ENCODE assay signal across 8 cellular contexts in the genomic region with DNA sequence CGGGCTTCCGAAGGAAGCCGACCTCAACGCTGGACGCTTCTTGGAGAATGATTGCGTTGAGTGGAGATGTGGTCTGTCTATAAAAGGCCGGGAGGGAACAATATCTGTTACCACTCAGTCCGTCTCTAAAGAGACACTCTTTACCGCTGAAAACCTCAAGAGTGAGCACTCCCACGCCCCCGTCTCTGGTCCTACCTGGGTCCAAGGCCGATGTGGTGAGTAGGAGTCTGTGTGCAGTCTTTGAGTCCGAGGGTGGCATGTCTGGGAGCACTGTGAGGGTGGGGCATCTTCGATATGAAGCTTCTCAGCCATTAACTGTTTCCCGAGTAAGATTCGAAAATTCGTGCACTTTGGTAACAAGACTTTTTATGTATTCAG. TPM values are rescaled to one million over a fixed set of nuclear protein-coding genes. Genes with fewer than 3 reads are reported as not detected.
DNase-seq lines count a peak whose midpoint lies in the region; ATAC-seq, FAIRE-seq and TF ChIP-seq lines count a peak whose summit lies in the region.

No MANE protein-coding gene starts in this region.

- no peaks in the 10 kb centered on the region for H4K20me1 ChIP-seq in endothelial cell of umbilical vein (replicated peaks; ENCODE audit: control insufficient read depth, extremely low read depth, insufficient read depth, low read length)

- H3K4me1 ChIP-seq in endothelial cell of umbilical vein (ENCODE audit: control insufficient read depth, extremely low read depth, insufficient read depth, low read length) (peaks cover 12% of the 10 kb centered on the region), muscle layer of duodenum (ENCODE audit: control insufficient read depth in 1 of 2, insufficient read depth in 2 of 2, low read length in 2 of 2) (peaks cover 0 to 10% of the 10 kb centered on the region in 2 donors), tibial nerve (peaks cover 0 to 12% (median 5%) of the 10 kb centered on the region in 4 donors)

- H3K27ac ChIP-seq in endothelial cell of umbilical vein (ENCODE audit: insufficient read depth, low read depth, low read length) = no peak overlapping the region
- peak overlapping the region; percentile 43 for H3K27ac ChIP-seq in muscle layer of duodenum (ENCODE audit: low read length)
- peak overlapping the region in 3 of 4 donors; percentile 64 to 81 (median 67) for H3K27ac ChIP-seq in tibial nerve

- H3K27me3 ChIP-seq in endothelial cell of umbilical vein (ENCODE audit: control insufficient read depth in 2 of 2, insufficient read depth in 2 of 2, low read length in 2 of 2) (no peaks in the 10 kb centered on the region), muscle layer of duodenum (ENCODE audit: low read depth, low read length) (no peaks in the 10 kb centered on the region), tibial nerve (no peaks in the 10 kb centered on the region)

- peak overlapping the region; percentile 74 for H3K9ac ChIP-seq in endothelial cell of umbilical vein (replicated peaks; ENCODE audit: extremely low read depth, insufficient read depth, low read length)

- no peak for TF ChIP-seq EP300 in tibial nerve (IDR thresholded peaks at IDR 0.05)

- WGBS in tibial nerve, 2 donors = 2 to 3% methylated on average over 17 of the region's 17 CpGs

- H3K9me3 ChIP-seq in endothelial cell of umbilical vein (replicated peaks; ENCODE audit: control insufficient read depth, insufficient read depth, low read length) (no peaks in the 10 kb centered on the region), muscle layer of duodenum (ENCODE audit: control insufficient read depth in 1 of 2, low read length in 2 of 2) (peaks cover 3 to 16% of the 10 kb centered on the region in 2 donors), tibial nerve (peaks cover 0 to 48% (median 12%) of the 10 kb centered on the region in 4 donors)

- H3K4me2 ChIP-seq in endothelial cell of umbilical vein (ENCODE audit: insufficient read depth, low read length) = peak overlapping the region; percentile 95

- dilution Hi-C loops in endothelial cell of umbilical vein (cut with MboI; ENCODE audit: extremely low pct_ligation_motif_present, low sequenced_read_pairs) = no loop called here

- H3K36me3 ChIP-seq in endothelial cell of umbilical vein (ENCODE audit: control insufficient read depth in 2 of 2, extremely low read depth in 1 of 2, insufficient read depth in 2 of 2, low read length in 2 of 2) = no peaks in the 10 kb centered on the region
- H3K36me3 ChIP-seq in muscle layer of duodenum (ENCODE audit: control insufficient read depth in 1 of 2, insufficient read depth in 2 of 2, low read length in 2 of 2) = peaks cover 8 to 19% of the 10 kb centered on the region in 2 donors
- H3K36me3 ChIP-seq in tibial nerve = peaks cover 0 to 35% (median 0%) of the 10 kb centered on the region in 3 donors

- TF ChIP-seq POLR2A in endothelial cell of umbilical vein (IDR thresholded peaks at IDR 0.05; ENCODE audit: low read depth, low read length) (no peak), tibial nerve (IDR thresholded peaks at IDR 0.05) (no peak)

- no peak for ATAC-seq in HG02571 (IDR thresholded peaks at IDR 0.05; ENCODE audit: unreplicated experiment)

- CTCF ChIA-PET in endothelial cell of umbilical vein (lab: Charles Lee) = interaction anchor here (0.6 to 3.1 kb wide), 7 partner anchors 26 to 435 kb away, joined by 3 to 18 read pairs (median 4); a partner anchor contains a TSS

- POLR2A ChIA-PET in endothelial cell of umbilical vein (lab: Charles Lee) = interaction anchor here (1.2 kb wide), 1 partner anchor 31 kb away, joined by 4 read pairs; a partner anchor contains a TSS

- BruUV-seq in endothelial cell of umbilical vein (replicated peaks; lab: Mats Ljungman, UMichigan) = no TSS peak

- no peaks in the 10 kb centered on the region for H3K79me2 ChIP-seq in endothelial cell of umbilical vein (ENCODE audit: control insufficient read depth, insufficient read depth, low read length)

- no peaks in the 10 kb centered on the region for H3K9me1 ChIP-seq in endothelial cell of umbilical vein (replicated peaks; ENCODE audit: control insufficient read depth, extremely low read depth, insufficient read depth, low read length)

- H2AFZ ChIP-seq in endothelial cell of umbilical vein (ENCODE audit: low read depth, low read length) = peak overlapping the region; percentile 99

- peak overlapping the region; percentile 77 for H3K4me3 ChIP-seq in WI38 (ENCODE audit: low read depth, low read length)
- peak overlapping the region; percentile 40 to 95 (median 95) for H3K4me3 ChIP-seq in endothelial cell of umbilical vein (replicated peaks in 1 of 3; ENCODE audit: insufficient read depth in 1 of 3, low read depth in 1 of 3, low read length in 3 of 3)
- H3K4me3 ChIP-seq in muscle layer of duodenum (ENCODE audit: low read depth in 1 of 2, low read length in 2 of 2) = peak overlapping the region; percentile 74 to 98
- H3K4me3 ChIP-seq in tibial nerve = peak overlapping the region; percentile 74 to 92 (median 88)

- DNase-seq in NCI-H82 (lab: John Stamatoyannopoulos, UW) = peak; percentile 63
- DNase-seq in NCI-H82 treated with DMSO at 0.1 percent for 48 hours (lab: John Stamatoyannopoulos, UW; ENCODE audit: unreplicated experiment) = no peak
- DNase-seq in HTR-8/SVneo (ENCODE audit: insufficient read length, low spot score) = peak; percentile 17
- DNase-seq in endothelial cell of umbilical vein (ENCODE audit: low read depth, low spot score) = peak; percentile 9
- DNase-seq in tibial nerve (ENCODE audit: low spot score in 2 of 2) = peak in 1 of 2 donors; percentile 4

- FAIRE-seq in HTR-8/SVneo (lab: Jason Lieb, UNC) = no peak
- FAIRE-seq in endothelial cell of umbilical vein (lab: Jason Lieb, UNC) = no peak

- intact Hi-C loops in endothelial cell of umbilical vein (cut with micrococcal nuclease) = loop anchor here (1.0 to 2.0 kb wide), 3 partner anchors 27 to 54 kb away; a partner anchor contains a TSS

- no peak for TF ChIP-seq CTCF in WI38 (IDR thresholded peaks at IDR 0.05; ENCODE audit: low read depth, low read length)
- no peak for TF ChIP-seq CTCF in endothelial cell of umbilical vein (IDR thresholded peaks at IDR 0.05; ENCODE audit: extremely low read depth in 1 of 2, insufficient read depth in 1 of 2, low read depth in 1 of 2, low read length in 2 of 2)
- TF ChIP-seq CTCF in tibial nerve (IDR thresholded peaks at IDR 0.05) = no peak

TF ChIP-seq in endothelial cell of umbilical vein, 7 proteins besides CTCF, POLR2A, EP300 and RAD21:
- no peak for TF ChIP-seq JUN (IDR thresholded peaks at IDR 0.05; ENCODE audit: borderline replicate concordance, insufficient read depth, insufficient read length, low read depth)
- TF ChIP-seq, protein P1, sequence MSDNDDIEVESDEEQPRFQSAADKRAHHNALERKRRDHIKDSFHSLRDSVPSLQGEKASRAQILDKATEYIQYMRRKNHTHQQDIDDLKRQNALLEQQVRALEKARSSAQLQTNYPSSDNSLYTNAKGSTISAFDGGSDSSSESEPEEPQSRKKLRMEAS (IDR thresholded peaks at IDR 0.05; ENCODE audit: insufficient read depth, insufficient read length) = no peak
- TF ChIP-seq FOS (IDR thresholded peaks at IDR 0.05; ENCODE audit: borderline replicate concordance, insufficient read depth, low read length) = no peak
- TF ChIP-seq MYC (IDR thresholded peaks at IDR 0.05; ENCODE audit: low read depth, low read length) = no peak
TF ChIP-seq in endothelial cell of umbilical vein: peak in this region for 0.

RNA-seq across cellular contexts. Expression of a gene that starts 0.6 kb away (rescaled TPM):
- total RNA-seq in endothelial cell of umbilical vein (2.4 and 3.2 TPM in 2 replicates), tibial nerve (1 to 10 TPM; 1.7 to 7.6 (median 3.4) TPM)
- 0.78 and 0.98 TPM in 2 replicates for polyA plus RNA-seq in endothelial cell of umbilical vein
- 1.4 and 1.7 TPM in 2 replicates for polyA plus RNA-seq in endothelial cell of umbilical vein (2011; cell fraction: cytosol; rRNA removed)
- 1.8 and 2.0 TPM in 2 replicates for polyA plus RNA-seq in endothelial cell of umbilical vein (2011; cell fraction: nucleus; rRNA removed)
- 1.4 and 1.8 TPM in 2 replicates for polyA plus RNA-seq in endothelial cell of umbilical vein (2012)
- 0.98 and 1.8 TPM in 2 replicates for polyA minus RNA-seq in endothelial cell of umbilical vein
- polyA minus RNA-seq in endothelial cell of umbilical vein (2011; cell fraction: cytosol; rRNA and poly(A)+ RNA removed) = not detected
- polyA minus RNA-seq in endothelial cell of umbilical vein (2011; cell fraction: nucleus; rRNA and poly(A)+ RNA removed) = 0.67 and 0.96 TPM in 2 replicates

RNA-seq across cellular contexts. Expression of a gene that starts 27.4 kb away (rescaled TPM):
- 2.7 and 3.4 TPM in 2 replicates for total RNA-seq in endothelial cell of umbilical vein
- 0.56 and 0.81 TPM in 2 replicates for polyA plus RNA-seq in endothelial cell of umbilical vein
- 1.2 TPM in 2 replicates for polyA plus RNA-seq in endothelial cell of umbilical vein (2011; cell fraction: cytosol; rRNA removed)
- polyA plus RNA-seq in endothelial cell of umbilical vein (2011; cell fraction: nucleus; rRNA removed) = 1.7 and 2.0 TPM in 2 replicates
- 2.6 and 3.7 TPM in 2 replicates for polyA plus RNA-seq in endothelial cell of umbilical vein (2012)
- polyA minus RNA-seq in endothelial cell of umbilical vein = 1.1 and 2.1 TPM in 2 replicates
- not detected for polyA minus RNA-seq in endothelial cell of umbilical vein (2011; cell fraction: cytosol; rRNA and poly(A)+ RNA removed)
- 1.5 and 1.6 TPM in 2 replicates for polyA minus RNA-seq in endothelial cell of umbilical vein (2011; cell fraction: nucleus; rRNA and poly(A)+ RNA removed)
- 1 to 10 TPM in 2 of 4 donors, under 1 TPM in 2; 0.39 to 2.3 (median 1.3) TPM for total RNA-seq in tibial nerve

RNA-seq across cellular contexts. Expression of a gene that starts 30.9 kb away (rescaled TPM):
- 9.2 and 13.0 TPM in 2 replicates for total RNA-seq in endothelial cell of umbilical vein
- polyA plus RNA-seq in endothelial cell of umbilical vein = 5.9 and 7.0 TPM in 2 replicates
- 8.5 and 8.8 TPM in 2 replicates for polyA plus RNA-seq in endothelial cell of umbilical vein (2011; cell fraction: cytosol; rRNA removed)
- 11.5 and 17.0 TPM in 2 replicates for polyA plus RNA-seq in endothelial cell of umbilical vein (2011; cell fraction: nucleus; rRNA removed)
- polyA plus RNA-seq in endothelial cell of umbilical vein (2012) = 5.9 and 9.0 TPM in 2 replicates
- polyA minus RNA-seq in endothelial cell of umbilical vein = 7.9 and 8.0 TPM in 2 replicates
- 5.2 TPM for polyA minus RNA-seq in endothelial cell of umbilical vein (2011; cell fraction: cytosol; rRNA and poly(A)+ RNA removed)
- polyA minus RNA-seq in endothelial cell of umbilical vein (2011; cell fraction: nucleus; rRNA and poly(A)+ RNA removed) = 4.0 and 6.3 TPM in 2 replicates
- 1 to 10 TPM; 2.0 to 6.5 (median 4.6) TPM for total RNA-seq in tibial nerve

RNA-seq across cellular contexts. Expression of a gene that starts 53.8 kb away (rescaled TPM):
- total RNA-seq in endothelial cell of umbilical vein (5.5 and 5.8 TPM in 2 replicates), tibial nerve (1 to 10 TPM; 5.3 to 9.0 (median 6.4) TPM)
- polyA plus RNA-seq in endothelial cell of umbilical vein = 2.4 and 2.9 TPM in 2 replicates
- polyA plus RNA-seq in endothelial cell of umbilical vein (2011; cell fraction: cytosol; rRNA removed) = 2.8 and 3.4 TPM in 2 replicates
- polyA plus RNA-seq in endothelial cell of umbilical vein (2011; cell fraction: nucleus; rRNA removed) = 3.6 TPM in 2 replicates
- polyA plus RNA-seq in endothelial cell of umbilical vein (2012) = 2.5 and 3.2 TPM in 2 replicates
- polyA minus RNA-seq in endothelial cell of umbilical vein = 2.8 and 3.6 TPM in 2 replicates
- 2.0 TPM for polyA minus RNA-seq in endothelial cell of umbilical vein (2011; cell fraction: cytosol; rRNA and poly(A)+ RNA removed)
- 1.5 and 2.3 TPM in 2 replicates for polyA minus RNA-seq in endothelial cell of umbilical vein (2011; cell fraction: nucleus; rRNA and poly(A)+ RNA removed)
